Comparison of ENCODE assay signal across 8 cellular contexts in genomic region chr11:65625628-65626342, GRCh38. TPM values are rescaled to one million over a fixed set of nuclear protein-coding genes. Genes with fewer than 3 reads are reported as not detected.
DNase-seq lines count a peak whose midpoint lies in the region; ATAC-seq and TF ChIP-seq lines count a peak whose summit lies in the region.

No MANE protein-coding gene starts in this region.

- H3K36me3 ChIP-seq in lower lobe of right lung (peaks cover 96% of the 10 kb centered on the region), thyroid gland (peaks cover 77 to 86% of the 10 kb centered on the region in 2 donors)

- no peak for TF ChIP-seq CTCF in activated B cell treated with CpG ODN at 0.5 μM for 24 hours (IDR thresholded peaks at IDR 0.05)
- peak; percentile 80 for TF ChIP-seq CTCF in lower lobe of right lung (IDR thresholded peaks at IDR 0.05)
- peak in 5 of 6 experiments; percentile 15 to 49 (median 37) for TF ChIP-seq CTCF in thyroid gland (IDR thresholded peaks at IDR 0.05)

- no peaks in the 10 kb centered on the region for H3K36me3 Mint-ChIP-seq in IgD-negative memory B cell
- H3K36me3 Mint-ChIP-seq in activated B cell treated with CpG ODN at 0.5 μM for 24 hours (ENCODE audit: low read depth), result peaks cover 82% of the 10 kb centered on the region

- H3K4me1 ChIP-seq in lower lobe of right lung, result peaks cover 14% of the 10 kb centered on the region
- H3K4me1 ChIP-seq in thyroid gland, result no peaks in the 10 kb centered on the region

- H3K4me3 Mint-ChIP-seq in IgD-negative memory B cell, result peak overlapping the region in 1 of 4 donors; percentile 56
- H3K4me3 Mint-ChIP-seq in activated B cell treated with CpG ODN at 0.5 μM for 24 hours, result no peak overlapping the region

- H3K27me3 ChIP-seq in lower lobe of right lung (ENCODE audit: low read depth) (no peaks in the 10 kb centered on the region), thyroid gland (no peaks in the 10 kb centered on the region)

- H3K4me3 ChIP-seq in lower lobe of right lung, result no peak overlapping the region
- no peak overlapping the region for H3K4me3 ChIP-seq in thyroid gland (replicated peaks in 1 of 3)

- H3K4me1 Mint-ChIP-seq in IgD-negative memory B cell (peaks cover 3 to 7% (median 6%) of the 10 kb centered on the region in 3 donors), activated B cell treated with CpG ODN at 0.5 μM for 24 hours (peaks cover 8% of the 10 kb centered on the region)

- H3K9me3 ChIP-seq in lower lobe of right lung (no peaks in the 10 kb centered on the region), thyroid gland (no peaks in the 10 kb centered on the region)

- CTCF ChIA-PET in activated B cell treated with CpG ODN at 0.5 μM for 24 hours (lab: Charles Lee), result interaction anchor here (0.8 to 3.9 kb wide), 18 partner anchors 9 to 234 kb away, joined by 3 to 29 read pairs (median 4); partner anchors contain the start of genes AP5B1, KAT5 and SIPA1

- POLR2A ChIA-PET in activated B cell treated with CpG ODN at 0.5 μM for 24 hours (lab: Charles Lee), result interaction anchor here (0.6 to 5.2 kb wide), 12 partner anchors 11 to 234 kb away, joined by 3 to 62 read pairs (median 4); partner anchors contain the start of genes AP5B1, KAT5, PCNX3 and RELA

- H3K27ac Mint-ChIP-seq in IgD-negative memory B cell, result peak overlapping the region in 2 of 3 donors; percentile 43 to 82
- H3K27ac Mint-ChIP-seq in activated B cell treated with CpG ODN at 0.5 μM for 24 hours, result peak overlapping the region; percentile 52

- DNase-seq in CMK (ENCODE audit: low read depth) (peak; percentile 55), activated B cell treated with CpG ODN at 0.5 μM for 24 hours (peak; percentile 65), lower lobe of right lung (peak; percentile 81), thyroid gland (peak; percentile 34 to 53)

- H3K27ac ChIP-seq in cingulate gyrus (ENCODE audit: low read depth, low read length) (peak overlapping the region; percentile 47), lower lobe of right lung (no peak overlapping the region), thyroid gland (no peak overlapping the region)

- ATAC-seq in activated B cell treated with CpG ODN at 0.5 μM for 24 hours (ENCODE audit: low read depth) (peak; percentile 96), lower lobe of right lung (peak; percentile 74 to 80), GM19467 (IDR thresholded peaks at IDR 0.05; ENCODE audit: unreplicated experiment) (no peak), GM21515 (IDR thresholded peaks at IDR 0.05; ENCODE audit: unreplicated experiment) (no peak)

- intact Hi-C loops in activated B cell treated with CpG ODN at 0.5 μM for 24 hours (cut with micrococcal nuclease), result loop anchor here (1.0 kb wide), 6 partner anchors 13 to 364 kb away; partner anchors contain the start of gene SIPA1
- intact Hi-C loops in lower lobe of right lung (cut with DNase I), result no loop called here
- intact Hi-C loops in thyroid gland (cut with DNase I), result no loop called here

- H3K9me3 Mint-ChIP-seq in IgD-negative memory B cell, result no peaks in the 10 kb centered on the region
- no peaks in the 10 kb centered on the region for H3K9me3 Mint-ChIP-seq in activated B cell treated with CpG ODN at 0.5 μM for 24 hours

- 67 to 77% methylated on average over 26 to 30 of the region's 30 CpGs for WGBS in thyroid gland, 2 donors

- no peak for TF ChIP-seq POLR2A in thyroid gland (IDR thresholded peaks at IDR 0.05)

- H3K27me3 Mint-ChIP-seq in IgD-negative memory B cell, result no peaks in the 10 kb centered on the region
- H3K27me3 Mint-ChIP-seq in activated B cell treated with CpG ODN at 0.5 μM for 24 hours, result no peaks in the 10 kb centered on the region

RNA-seq across cellular contexts. Expression of gene PCNX3, which starts 10.2 kb away (rescaled TPM):
- polyA plus RNA-seq in IgD-negative memory B cell, result 6.8 TPM
- 45.3 and 51.4 TPM in 2 replicates for total RNA-seq in activated B cell treated with CpG ODN at 0.5 μM for 24 hours
- 32.4 TPM for total RNA-seq in lower lobe of right lung
- 10 to 100 TPM; 18.9 to 54.2 (median 47.0) TPM for total RNA-seq in thyroid gland

RNA-seq across cellular contexts. Expression of gene MAP3K11, which starts 11.8 kb away (rescaled TPM):
- 26.5 TPM for polyA plus RNA-seq in IgD-negative memory B cell
- 72.1 and 89.6 TPM in 2 replicates for total RNA-seq in activated B cell treated with CpG ODN at 0.5 μM for 24 hours
- total RNA-seq in lower lobe of right lung, result 113 TPM
- 10 to 100 TPM; 43.1 to 67.8 (median 51.3) TPM for total RNA-seq in thyroid gland

RNA-seq across cellular contexts. Expression of gene SIPA1, which starts 12.1 kb away (rescaled TPM):
- polyA plus RNA-seq in IgD-negative memory B cell, result 253 TPM
- 236 and 252 TPM in 2 replicates for total RNA-seq in activated B cell treated with CpG ODN at 0.5 μM for 24 hours
- total RNA-seq in lower lobe of right lung, result 102 TPM
- total RNA-seq in thyroid gland, result 10 to 100 TPM; 19.2 to 40.6 (median 32.7) TPM

RNA-seq across cellular contexts. Expression of gene KCNK7, which starts 30.2 kb away (rescaled TPM):
- polyA plus RNA-seq in IgD-negative memory B cell, result not detected
- total RNA-seq in activated B cell treated with CpG ODN at 0.5 μM for 24 hours (1.0 and 1.1 TPM in 2 replicates), lower lobe of right lung (1.7 TPM), thyroid gland (1 to 10 TPM in 1 of 4 donors, not detected in 3; 1.2 TPM)

RNA-seq across cellular contexts. Expression of gene RELA, which starts 36.9 kb away (rescaled TPM):
- polyA plus RNA-seq in IgD-negative memory B cell, result 66.7 TPM
- total RNA-seq in activated B cell treated with CpG ODN at 0.5 μM for 24 hours (110 and 119 TPM in 2 replicates), lower lobe of right lung (68.9 TPM), thyroid gland (10 to 100 TPM; 40.3 to 55.8 (median 48.7) TPM)

Comparison
In these comparisons a context has a peak if more than half of its experiments do, and no peak if none do; other contexts are left out.
1. ATAC-seq: peak in activated B cell treated with CpG ODN at 0.5 μM for 24 hours (single experiment) and lower lobe of right lung (2 of 2); none in GM19467 (single experiment) and GM21515 (single experiment).
2. Peak in every context shown above with its lines, with median percentiles within 50 percentile points of each other: DNase-seq.